ENCODE assay signal across 1 cellular context in the genomic region with DNA sequence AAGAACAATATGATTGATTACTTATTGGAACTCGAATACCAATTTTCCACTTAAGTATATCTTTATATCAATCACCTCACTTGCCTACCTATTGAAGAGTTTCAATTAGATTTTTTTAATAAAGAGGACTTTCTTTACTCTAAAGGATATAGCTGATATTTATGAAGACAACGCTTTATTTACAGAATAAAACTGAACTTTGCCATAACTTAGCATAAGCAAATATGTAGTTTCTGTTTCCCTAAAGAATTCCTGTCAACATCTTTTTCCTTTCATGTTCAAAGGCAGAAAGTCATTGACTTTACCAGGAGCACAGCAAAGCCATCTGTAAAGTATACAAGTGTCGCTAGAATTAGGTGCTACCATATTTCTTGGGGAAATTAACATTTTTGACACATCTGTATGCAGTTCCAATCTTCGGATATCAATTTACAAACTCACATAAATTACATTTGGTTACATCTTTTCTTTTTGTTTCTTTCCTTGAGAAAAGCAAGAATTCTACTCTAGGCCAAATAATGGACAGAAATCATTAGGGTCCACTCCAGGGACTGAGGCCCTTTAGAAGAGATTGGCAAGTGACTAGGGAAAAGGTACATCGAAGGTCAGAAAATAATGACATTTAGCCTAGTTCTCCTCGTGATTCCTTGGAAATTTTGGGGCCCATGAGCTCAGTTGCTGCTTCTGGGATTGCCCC.
A peak's percentile ranks its signal among the peaks of the same experiment; 100 is the strongest.
TF ChIP-seq lines count a peak whose summit lies in the region.

No MANE protein-coding gene starts in this region.

TF ChIP-seq in HepG2, 621 proteins besides CTCF, POLR2A, EP300 and RAD21 (continued from another document and continues in another):
- TF ChIP-seq, protein P1, sequence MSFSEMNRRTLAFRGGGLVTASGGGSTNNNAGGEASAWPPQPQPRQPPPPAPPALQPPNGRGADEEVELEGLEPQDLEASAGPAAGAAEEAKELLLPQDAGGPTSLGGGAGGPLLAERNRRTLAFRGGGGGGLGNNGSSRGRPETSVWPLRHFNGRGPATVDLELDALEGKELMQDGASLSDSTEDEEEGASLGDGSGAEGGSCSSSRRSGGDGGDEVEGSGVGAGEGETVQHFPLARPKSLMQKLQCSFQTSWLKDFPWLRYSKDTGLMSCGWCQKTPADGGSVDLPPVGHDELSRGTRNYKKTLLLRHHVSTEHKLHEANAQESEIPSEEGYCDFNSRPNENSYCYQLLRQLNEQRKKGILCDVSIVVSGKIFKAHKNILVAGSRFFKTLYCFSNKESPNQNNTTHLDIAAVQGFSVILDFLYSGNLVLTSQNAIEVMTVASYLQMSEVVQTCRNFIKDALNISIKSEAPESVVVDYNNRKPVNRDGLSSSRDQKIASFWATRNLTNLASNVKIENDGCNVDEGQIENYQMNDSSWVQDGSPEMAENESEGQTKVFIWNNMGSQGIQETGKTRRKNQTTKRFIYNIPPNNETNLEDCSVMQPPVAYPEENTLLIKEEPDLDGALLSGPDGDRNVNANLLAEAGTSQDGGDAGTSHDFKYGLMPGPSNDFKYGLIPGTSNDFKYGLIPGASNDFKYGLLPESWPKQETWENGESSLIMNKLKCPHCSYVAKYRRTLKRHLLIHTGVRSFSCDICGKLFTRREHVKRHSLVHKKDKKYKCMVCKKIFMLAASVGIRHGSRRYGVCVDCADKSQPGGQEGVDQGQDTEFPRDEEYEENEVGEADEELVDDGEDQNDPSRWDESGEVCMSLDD (CRISPR knock-in tag; IDR thresholded peaks at IDR 0.05; ENCODE audit: borderline replicate concordance) = no peak
- TF ChIP-seq ZFP1 (CRISPR knock-in tag; IDR thresholded peaks at IDR 0.05) (no peak), ZNF44 (CRISPR knock-in tag; IDR thresholded peaks at IDR 0.05) (no peak), SOX5 (CRISPR knock-in tag; IDR thresholded peaks at IDR 0.05; ENCODE audit: borderline replicate concordance) (peak; percentile 73; the same call in 1 of the 2 replicates), ZNF205 (CRISPR knock-in tag; IDR thresholded peaks at IDR 0.05) (no peak), SMARCE1 (IDR thresholded peaks at IDR 0.05; ENCODE audit: borderline replicate concordance) (peak; percentile 11; the same call in 1 of the 2 replicates), MED13 (CRISPR knock-in tag; IDR thresholded peaks at IDR 0.05) (no peak; the same call in 1 of the 2 replicates), KDM5B (CRISPR knock-in tag; IDR thresholded peaks at IDR 0.05; ENCODE audit: borderline replicate concordance) (no peak), HNF4A (CRISPR knock-in tag; IDR thresholded peaks at IDR 0.05) (peak; percentile 67), ZNF577 (CRISPR knock-in tag; IDR thresholded peaks at IDR 0.05; ENCODE audit: borderline replicate concordance, low read depth) (no peak), SAFB2 (CRISPR knock-in tag; IDR thresholded peaks at IDR 0.05; ENCODE audit: borderline replicate concordance, low read depth) (no peak), SOX13 (IDR thresholded peaks at IDR 0.05) (no peak), SOX13 (CRISPR knock-in tag; conservative IDR thresholded peaks at IDR 0.05 in 1 of 2, IDR thresholded peaks at IDR 0.05 in 1 of 2) (peak in 1 of 2 experiments; percentile 70; a peak in 1 of 4 replicates), GZF1 (CRISPR knock-in tag; IDR thresholded peaks at IDR 0.05) (0 out of 2 replicates have a peak, but pooled peaks have one; percentile 68), TAF1 (CRISPR knock-in tag; IDR thresholded peaks at IDR 0.05) (no peak), ZNF850 (CRISPR knock-in tag; conservative IDR thresholded peaks at IDR 0.05) (no peak), ELF3 (CRISPR knock-in tag; IDR thresholded peaks at IDR 0.05) (peak; percentile 89), SIN3B (IDR thresholded peaks at IDR 0.05; ENCODE audit: low read length) (no peak), ZNF567 (CRISPR knock-in tag; IDR thresholded peaks at IDR 0.05; ENCODE audit: borderline replicate concordance) (no peak), IRF2 (CRISPR knock-in tag; IDR thresholded peaks at IDR 0.05) (peak; percentile 71; the same call in 1 of the 2 replicates), MBD4 (IDR thresholded peaks at IDR 0.05; ENCODE audit: borderline replicate concordance, low read length) (peak; percentile 85), TBX3 (IDR thresholded peaks at IDR 0.05; ENCODE audit: borderline replicate concordance) (peak; percentile 97), ZNF629 (CRISPR knock-in tag; conservative IDR thresholded peaks at IDR 0.05) (no peak), MXD4 (CRISPR knock-in tag; IDR thresholded peaks at IDR 0.05) (no peak), ESRRA (CRISPR knock-in tag; IDR thresholded peaks at IDR 0.05; ENCODE audit: low read depth) (0 out of 2 replicates have a peak, but pooled peaks have one; percentile 26), ZNF230 (CRISPR knock-in tag; IDR thresholded peaks at IDR 0.05) (no peak), NFRKB (IDR thresholded peaks at IDR 0.05) (no peak), JARID2 (CRISPR knock-in tag; IDR thresholded peaks at IDR 0.05; ENCODE audit: insufficient replicate concordance) (no peak), MIXL1 (CRISPR knock-in tag; IDR thresholded peaks at IDR 0.05) (0 out of 2 replicates have a peak, but pooled peaks have one; percentile 59), CREM (IDR thresholded peaks at IDR 0.05) (peak; percentile 85), CREM (CRISPR knock-in tag; IDR thresholded peaks at IDR 0.05) (no peak), CHD4 (IDR thresholded peaks at IDR 0.05; ENCODE audit: borderline replicate concordance, low read length) (peak; percentile 65), FOXA1 (IDR thresholded peaks at IDR 0.05) (peak; percentile 96), FOXA1 (CRISPR knock-in tag; IDR thresholded peaks at IDR 0.05) (peak; percentile 93), PITX1 (CRISPR knock-in tag; IDR thresholded peaks at IDR 0.05) (peak; percentile 62), EHMT2 (IDR thresholded peaks at IDR 0.05; ENCODE audit: borderline replicate concordance, low read depth, low read length) (peak; percentile 88; the same call in 1 of the 2 replicates), ZNF549 (CRISPR knock-in tag; IDR thresholded peaks at IDR 0.05) (no peak), TOPORS (CRISPR knock-in tag; IDR thresholded peaks at IDR 0.05) (no peak), ZNF737 (CRISPR knock-in tag; IDR thresholded peaks at IDR 0.05; ENCODE audit: borderline replicate concordance) (no peak), BCL6 (CRISPR knock-in tag; IDR thresholded peaks at IDR 0.05) (peak; percentile 87), ZNF768 (CRISPR knock-in tag; IDR thresholded peaks at IDR 0.05) (no peak), ZBTB42 (CRISPR knock-in tag; IDR thresholded peaks at IDR 0.05) (no peak), JUN (CRISPR knock-in tag; IDR thresholded peaks at IDR 0.05) (no peak), SATB2 (CRISPR knock-in tag; IDR thresholded peaks at IDR 0.05) (no peak), ZFP36 (IDR thresholded peaks at IDR 0.05; ENCODE audit: borderline replicate concordance, low read depth, low read length, partially characterized antibody) (no peak), SIN3A (IDR thresholded peaks at IDR 0.05; ENCODE audit: borderline replicate concordance, low read depth, low read length) (no peak)
- TF ChIP-seq, protein P2, sequence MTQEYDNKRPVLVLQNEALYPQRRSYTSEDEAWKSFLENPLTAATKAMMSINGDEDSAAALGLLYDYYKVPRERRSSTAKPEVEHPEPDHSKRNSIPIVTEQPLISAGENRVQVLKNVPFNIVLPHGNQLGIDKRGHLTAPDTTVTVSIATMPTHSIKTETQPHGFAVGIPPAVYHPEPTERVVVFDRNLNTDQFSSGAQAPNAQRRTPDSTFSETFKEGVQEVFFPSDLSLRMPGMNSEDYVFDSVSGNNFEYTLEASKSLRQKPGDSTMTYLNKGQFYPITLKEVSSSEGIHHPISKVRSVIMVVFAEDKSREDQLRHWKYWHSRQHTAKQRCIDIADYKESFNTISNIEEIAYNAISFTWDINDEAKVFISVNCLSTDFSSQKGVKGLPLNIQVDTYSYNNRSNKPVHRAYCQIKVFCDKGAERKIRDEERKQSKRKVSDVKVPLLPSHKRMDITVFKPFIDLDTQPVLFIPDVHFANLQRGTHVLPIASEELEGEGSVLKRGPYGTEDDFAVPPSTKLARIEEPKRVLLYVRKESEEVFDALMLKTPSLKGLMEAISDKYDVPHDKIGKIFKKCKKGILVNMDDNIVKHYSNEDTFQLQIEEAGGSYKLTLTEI (CRISPR knock-in tag; conservative IDR thresholded peaks at IDR 0.05) = no peak
- TF ChIP-seq, protein P3, sequence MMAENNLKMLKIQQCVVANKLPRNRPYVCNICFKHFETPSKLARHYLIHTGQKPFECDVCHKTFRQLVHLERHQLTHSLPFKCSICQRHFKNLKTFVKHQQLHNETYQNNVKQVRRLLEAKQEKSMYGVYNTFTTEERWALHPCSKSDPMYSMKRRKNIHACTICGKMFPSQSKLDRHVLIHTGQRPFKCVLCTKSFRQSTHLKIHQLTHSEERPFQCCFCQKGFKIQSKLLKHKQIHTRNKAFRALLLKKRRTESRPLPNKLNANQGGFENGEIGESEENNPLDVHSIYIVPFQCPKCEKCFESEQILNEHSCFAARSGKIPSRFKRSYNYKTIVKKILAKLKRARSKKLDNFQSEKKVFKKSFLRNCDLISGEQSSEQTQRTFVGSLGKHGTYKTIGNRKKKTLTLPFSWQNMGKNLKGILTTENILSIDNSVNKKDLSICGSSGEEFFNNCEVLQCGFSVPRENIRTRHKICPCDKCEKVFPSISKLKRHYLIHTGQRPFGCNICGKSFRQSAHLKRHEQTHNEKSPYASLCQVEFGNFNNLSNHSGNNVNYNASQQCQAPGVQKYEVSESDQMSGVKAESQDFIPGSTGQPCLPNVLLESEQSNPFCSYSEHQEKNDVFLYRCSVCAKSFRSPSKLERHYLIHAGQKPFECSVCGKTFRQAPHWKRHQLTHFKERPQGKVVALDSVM (CRISPR knock-in tag; IDR thresholded peaks at IDR 0.05) = no peak
- TF ChIP-seq, protein P4, sequence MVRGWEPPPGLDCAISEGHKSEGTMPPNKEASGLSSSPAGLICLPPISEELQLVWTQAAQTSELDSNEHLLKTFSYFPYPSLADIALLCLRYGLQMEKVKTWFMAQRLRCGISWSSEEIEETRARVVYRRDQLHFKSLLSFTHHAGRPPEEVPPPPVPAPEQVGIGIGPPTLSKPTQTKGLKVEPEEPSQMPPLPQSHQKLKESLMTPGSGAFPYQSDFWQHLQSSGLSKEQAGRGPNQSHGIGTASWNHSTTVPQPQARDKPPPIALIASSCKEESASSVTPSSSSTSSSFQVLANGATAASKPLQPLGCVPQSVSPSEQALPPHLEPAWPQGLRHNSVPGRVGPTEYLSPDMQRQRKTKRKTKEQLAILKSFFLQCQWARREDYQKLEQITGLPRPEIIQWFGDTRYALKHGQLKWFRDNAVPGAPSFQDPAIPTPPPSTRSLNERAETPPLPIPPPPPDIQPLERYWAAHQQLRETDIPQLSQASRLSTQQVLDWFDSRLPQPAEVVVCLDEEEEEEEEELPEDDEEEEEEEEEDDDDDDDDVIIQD (CRISPR knock-in tag; IDR thresholded peaks at IDR 0.05; ENCODE audit: low read depth) = peak; percentile 72; the same call in 1 of the 2 replicates
- TF ChIP-seq, protein P5, sequence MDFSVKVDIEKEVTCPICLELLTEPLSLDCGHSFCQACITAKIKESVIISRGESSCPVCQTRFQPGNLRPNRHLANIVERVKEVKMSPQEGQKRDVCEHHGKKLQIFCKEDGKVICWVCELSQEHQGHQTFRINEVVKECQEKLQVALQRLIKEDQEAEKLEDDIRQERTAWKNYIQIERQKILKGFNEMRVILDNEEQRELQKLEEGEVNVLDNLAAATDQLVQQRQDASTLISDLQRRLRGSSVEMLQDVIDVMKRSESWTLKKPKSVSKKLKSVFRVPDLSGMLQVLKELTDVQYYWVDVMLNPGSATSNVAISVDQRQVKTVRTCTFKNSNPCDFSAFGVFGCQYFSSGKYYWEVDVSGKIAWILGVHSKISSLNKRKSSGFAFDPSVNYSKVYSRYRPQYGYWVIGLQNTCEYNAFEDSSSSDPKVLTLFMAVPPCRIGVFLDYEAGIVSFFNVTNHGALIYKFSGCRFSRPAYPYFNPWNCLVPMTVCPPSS (IDR thresholded peaks at IDR 0.05) = no peak
- TF ChIP-seq, protein P6, sequence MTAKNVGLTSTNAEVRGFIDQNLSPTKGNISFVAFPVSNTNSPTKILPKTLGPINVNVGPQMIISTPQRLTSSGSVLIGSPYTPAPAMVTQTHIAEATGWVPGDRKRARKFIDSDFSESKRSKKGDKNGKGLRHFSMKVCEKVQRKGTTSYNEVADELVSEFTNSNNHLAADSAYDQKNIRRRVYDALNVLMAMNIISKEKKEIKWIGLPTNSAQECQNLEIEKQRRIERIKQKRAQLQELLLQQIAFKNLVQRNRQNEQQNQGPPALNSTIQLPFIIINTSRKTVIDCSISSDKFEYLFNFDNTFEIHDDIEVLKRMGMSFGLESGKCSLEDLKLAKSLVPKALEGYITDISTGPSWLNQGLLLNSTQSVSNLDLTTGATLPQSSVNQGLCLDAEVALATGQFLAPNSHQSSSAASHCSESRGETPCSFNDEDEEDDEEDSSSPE (CRISPR knock-in tag; IDR thresholded peaks at IDR 0.05) = 0 out of 2 replicates have a peak, but pooled peaks have one; percentile 22
- TF ChIP-seq, protein P7, sequence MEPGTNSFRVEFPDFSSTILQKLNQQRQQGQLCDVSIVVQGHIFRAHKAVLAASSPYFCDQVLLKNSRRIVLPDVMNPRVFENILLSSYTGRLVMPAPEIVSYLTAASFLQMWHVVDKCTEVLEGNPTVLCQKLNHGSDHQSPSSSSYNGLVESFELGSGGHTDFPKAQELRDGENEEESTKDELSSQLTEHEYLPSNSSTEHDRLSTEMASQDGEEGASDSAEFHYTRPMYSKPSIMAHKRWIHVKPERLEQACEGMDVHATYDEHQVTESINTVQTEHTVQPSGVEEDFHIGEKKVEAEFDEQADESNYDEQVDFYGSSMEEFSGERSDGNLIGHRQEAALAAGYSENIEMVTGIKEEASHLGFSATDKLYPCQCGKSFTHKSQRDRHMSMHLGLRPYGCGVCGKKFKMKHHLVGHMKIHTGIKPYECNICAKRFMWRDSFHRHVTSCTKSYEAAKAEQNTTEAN (CRISPR knock-in tag; conservative IDR thresholded peaks at IDR 0.05) = 0 out of 2 replicates have a peak, but pooled peaks have one; percentile 14
- TF ChIP-seq, protein P8, sequence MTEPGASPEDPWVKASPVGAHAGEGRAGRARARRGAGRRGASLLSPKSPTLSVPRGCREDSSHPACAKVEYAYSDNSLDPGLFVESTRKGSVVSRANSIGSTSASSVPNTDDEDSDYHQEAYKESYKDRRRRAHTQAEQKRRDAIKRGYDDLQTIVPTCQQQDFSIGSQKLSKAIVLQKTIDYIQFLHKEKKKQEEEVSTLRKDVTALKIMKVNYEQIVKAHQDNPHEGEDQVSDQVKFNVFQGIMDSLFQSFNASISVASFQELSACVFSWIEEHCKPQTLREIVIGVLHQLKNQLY (CRISPR knock-in tag; IDR thresholded peaks at IDR 0.05) = peak; percentile 65
